In the genomic region with DNA sequence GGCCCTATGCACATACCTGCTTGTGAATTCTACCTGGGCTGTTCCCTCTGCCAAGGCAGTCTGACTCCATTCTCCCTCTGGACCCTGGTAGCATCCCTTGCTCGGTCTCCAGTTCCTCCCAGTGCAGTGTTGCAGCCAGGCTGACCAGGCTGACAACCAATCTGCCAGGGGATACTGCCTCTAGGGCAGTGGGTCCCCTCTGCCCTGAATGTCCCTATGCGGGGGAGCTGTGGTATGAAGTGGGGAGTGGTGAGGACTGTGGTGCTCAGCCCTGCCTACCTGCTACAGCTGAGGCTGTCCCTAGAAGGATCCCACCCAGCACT, we compare ENCODE assay signal across 16 cellular contexts.
"Had no signal": no experiment of that assay in that cellular context is flagged by ENCODE, and none has a peak within 500 bp of the region (broad histone marks: within the 10 kb centered on the region; RNA-seq: fewer than 3 reads in every experiment).

No MANE protein-coding gene starts in this region.

- H3K36me3 ChIP-seq: esophagus squamous epithelium, heart right ventricle, transverse colon had no signal

- H3K27ac Mint-ChIP-seq: activated CD4-positive, alpha-beta memory T cell treated with anti-CD3 and anti-CD28 coated beads, Interleukin-2, amount 10 ng/mL, durations not matched to agents 7 days and 5 days; activated CD4-positive, alpha-beta T cell treated with anti-CD3 and anti-CD28 coated beads for 36 hours; activated CD8-positive, alpha-beta memory T cell treated with anti-CD3 and anti-CD28 coated beads, Interleukin-2, amount 10 ng/mL, durations not matched to agents 7 days and 5 days; activated naive CD4-positive, alpha-beta T cell treated with anti-CD3 and anti-CD28 coated beads for 36 hours; dendritic cell treated with granulocyte-macrophage colony-stimulating factor and Interleukin-4, amounts not matched to agents 40 ng/mL and 50 ng/mL, for 4 days; natural killer cell; WTC11 had no signal

- H3K36me3 Mint-ChIP-seq: activated CD8-positive, alpha-beta memory T cell treated with anti-CD3 and anti-CD28 coated beads, Interleukin-2, amount 10 ng/mL, durations not matched to agents 7 days and 5 days; T-cell; WTC11 had no signal

- DNase-seq: activated CD4-positive, alpha-beta T cell treated with anti-CD3 and anti-CD28 coated beads for 36 hours; activated CD8-positive, alpha-beta memory T cell treated with anti-CD3 and anti-CD28 coated beads, Interleukin-2, amount 10 ng/mL, durations not matched to agents 7 days and 5 days; activated naive CD4-positive, alpha-beta T cell treated with anti-CD3 and anti-CD28 coated beads for 36 hours; activated T-cell treated with anti-CD3 and anti-CD28 coated beads, Interleukin-2, amount 50 U/mL, for 1 hour; effector CD8-positive, alpha-beta T cell; esophagus squamous epithelium; heart right ventricle; natural killer cell; retina; stimulated activated CD4-positive, alpha-beta T cell treated with anti-CD3 and anti-CD28 coated beads, Interleukin-2, amount 100 ng/mL, for 24 hours; stimulated activated naive CD4-positive, alpha-beta T cell treated with Interleukin-2 at 50 U/mL for 16 hours; T-cell; transverse colon had no signal

- ATAC-seq: activated CD4-positive, alpha-beta T cell treated with anti-CD3 and anti-CD28 coated beads for 36 hours; activated CD8-positive, alpha-beta memory T cell treated with anti-CD3 and anti-CD28 coated beads, Interleukin-2, amount 10 ng/mL, durations not matched to agents 7 days and 5 days; heart right ventricle; natural killer cell; T-cell; WTC11 had no signal

- H3K4me1 ChIP-seq: heart right ventricle, transverse colon had no signal

- H3K4me3 ChIP-seq: esophagus squamous epithelium, heart right ventricle, transverse colon had no signal

- H3K4me3 Mint-ChIP-seq: activated CD4-positive, alpha-beta memory T cell treated with anti-CD3 and anti-CD28 coated beads, Interleukin-2, amount 10 ng/mL, durations not matched to agents 7 days and 5 days; activated CD4-positive, alpha-beta T cell treated with anti-CD3 and anti-CD28 coated beads for 36 hours; activated CD8-positive, alpha-beta memory T cell treated with anti-CD3 and anti-CD28 coated beads, Interleukin-2, amount 10 ng/mL, durations not matched to agents 7 days and 5 days; activated naive CD4-positive, alpha-beta T cell treated with anti-CD3 and anti-CD28 coated beads for 36 hours; dendritic cell treated with granulocyte-macrophage colony-stimulating factor and Interleukin-4, amounts not matched to agents 40 ng/mL and 50 ng/mL, for 4 days; natural killer cell; T-cell; WTC11 had no signal

- H3K9me3 ChIP-seq: esophagus squamous epithelium, transverse colon had no signal

- H3K9me3 Mint-ChIP-seq: activated CD4-positive, alpha-beta memory T cell treated with anti-CD3 and anti-CD28 coated beads, Interleukin-2, amount 10 ng/mL, durations not matched to agents 7 days and 5 days; dendritic cell treated with granulocyte-macrophage colony-stimulating factor and Interleukin-4, amounts not matched to agents 40 ng/mL and 50 ng/mL, for 4 days; natural killer cell; WTC11 had no signal

- H3K4me1 Mint-ChIP-seq: WTC11 had no signal
